ENCODE assay signal across 1 cellular context in genomic region chr17:61470530-61471136, GRCh38.
TF ChIP-seq lines count a peak whose summit lies in the region.

No MANE protein-coding gene starts in this region.

TF ChIP-seq in GM12878, 131 proteins besides CTCF, POLR2A, EP300 and RAD21 (continued from another document):
- no peak for TF ChIP-seq REST (IDR thresholded peaks at IDR 0.05; ENCODE audit: low read depth, low read length)
